Comparison of ENCODE assay signal across 12 cellular contexts in the genomic region with DNA sequence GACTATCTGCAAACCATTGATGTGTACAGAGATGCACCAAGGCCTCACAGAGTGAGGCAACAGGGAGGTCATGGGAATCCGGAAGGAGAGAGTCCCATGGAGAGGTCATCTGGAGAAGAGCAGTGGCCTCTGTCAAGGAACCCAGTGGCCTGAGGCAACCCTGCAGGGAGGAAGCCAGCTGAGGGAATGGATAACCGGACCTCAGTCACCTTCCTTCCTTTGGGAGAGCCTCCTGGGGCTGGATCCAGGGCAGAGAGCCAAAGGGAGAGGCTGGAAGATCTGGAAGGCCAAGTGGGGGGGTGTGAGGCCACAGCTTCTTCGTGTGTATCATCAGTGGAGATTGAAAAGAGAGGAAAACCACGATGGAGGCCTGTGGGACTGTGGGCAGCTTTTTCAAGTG. TPM values are rescaled to one million over a fixed set of nuclear protein-coding genes. Genes with fewer than 3 reads are reported as not detected.
DNase-seq lines count a peak whose midpoint lies in the region; ATAC-seq and TF ChIP-seq lines count a peak whose summit lies in the region.
"Had no signal": no experiment of that assay in that cellular context is flagged by ENCODE, and none has a peak within 500 bp of the region (broad histone marks: within the 10 kb centered on the region; RNA-seq: fewer than 3 reads in every experiment).

No MANE protein-coding gene starts in this region.

- no peaks in the 10 kb centered on the region for H3K9me3 Mint-ChIP-seq in effector memory CD8-positive, alpha-beta T cell
- H3K9me3 Mint-ChIP-seq: activated B cell treated with CpG ODN at 0.5 μM for 24 hours had no signal

- H3K9me3 ChIP-seq in DND-41 (ENCODE audit: insufficient read depth, low read length, severe bottlenecking) = no peaks in the 10 kb centered on the region
- no peaks in the 10 kb centered on the region for H3K9me3 ChIP-seq in Loucy (ENCODE audit: insufficient read depth, low read depth, low read length)
- no peaks in the 10 kb centered on the region for H3K9me3 ChIP-seq in neuronal stem cell (replicated peaks in 1 of 2; ENCODE audit: control insufficient read depth in 2 of 2, insufficient read depth in 1 of 2, low read depth in 1 of 2, low read length in 2 of 2)
- H3K9me3 ChIP-seq: Caco-2 had no signal

- no peak overlapping the region for H3K18ac ChIP-seq in neuronal stem cell (ENCODE audit: low read length)

- H3K27me3 ChIP-seq in DND-41 (ENCODE audit: insufficient read depth, low read length, poor library complexity) (no peaks in the 10 kb centered on the region), Loucy (ENCODE audit: insufficient read depth, low read length, poor library complexity, severe bottlenecking) (no peaks in the 10 kb centered on the region), neuronal stem cell (ENCODE audit: control insufficient read depth in 3 of 3, insufficient read depth in 3 of 3, low read depth in 1 of 3, low read length in 3 of 3) (peaks cover 0 to 3% (median 0%) of the 10 kb centered on the region in 3 experiments)

- H3K4me1 ChIP-seq in DND-41 (ENCODE audit: insufficient read depth, low read length) = peaks cover 64% of the 10 kb centered on the region
- peaks cover 38% of the 10 kb centered on the region for H3K4me1 ChIP-seq in Loucy (ENCODE audit: insufficient read depth, low read length, poor library complexity, severe bottlenecking)
- no peaks in the 10 kb centered on the region for H3K4me1 ChIP-seq in neuronal stem cell (ENCODE audit: control insufficient read depth in 2 of 2, insufficient read depth in 1 of 2, low read depth in 1 of 2, low read length in 2 of 2)
- H3K4me1 ChIP-seq: Caco-2 had no signal

- H3K9ac ChIP-seq in DND-41 (ENCODE audit: low read depth, low read length) = peak overlapping the region; percentile 77
- H3K9ac ChIP-seq in Loucy (ENCODE audit: low read depth, low read length, poor library complexity, severe bottlenecking) = peak overlapping the region; percentile 71
- H3K9ac ChIP-seq in neuronal stem cell (ENCODE audit: low read depth, low read length, poor library complexity) = no peak overlapping the region

- H3K23ac ChIP-seq in neuronal stem cell (ENCODE audit: low read depth, low read length, poor library complexity) = no peak overlapping the region

- no peaks in the 10 kb centered on the region for H4K20me1 ChIP-seq in DND-41 (ENCODE audit: insufficient read depth, low read length)
- H4K20me1 ChIP-seq in Loucy (ENCODE audit: insufficient read depth, low read length, poor library complexity, severe bottlenecking) = no peaks in the 10 kb centered on the region

- H4K8ac ChIP-seq in neuronal stem cell (ENCODE audit: low read depth, low read length) = no peak overlapping the region

- H3K36me3 ChIP-seq in DND-41 (ENCODE audit: insufficient read depth, low read length) = peaks cover 13% of the 10 kb centered on the region
- no peaks in the 10 kb centered on the region for H3K36me3 ChIP-seq in Loucy (ENCODE audit: insufficient read depth, low read length)
- H3K36me3 ChIP-seq in neuronal stem cell (replicated peaks in 1 of 2; ENCODE audit: control insufficient read depth in 2 of 2, insufficient read depth in 2 of 2, low read length in 2 of 2) = no peaks in the 10 kb centered on the region

- peak; percentile 67 for DNase-seq in DND-41
- DNase-seq in effector memory CD8-positive, alpha-beta T cell = no peak
- DNase-seq in neuronal stem cell (ENCODE audit: low spot score) = no peak
- DNase-seq in DMS53 treated with DMSO at 0.1 percent for 48 hours (lab: John Stamatoyannopoulos, UW; ENCODE audit: unreplicated experiment) = no peak
- DNase-seq in iPS-NIHi11 (ENCODE audit: low spot score) = no peak
- DNase-seq: activated B cell treated with CpG ODN at 0.5 μM for 24 hours, Caco-2, hypothalamus, NCI-H510A treated with DMSO at 0.1 percent for 48 hours, SHP77 treated with DMSO at 0.1 percent for 48 hours had no signal

- H4K91ac ChIP-seq in neuronal stem cell (ENCODE audit: low read depth, low read length, poor library complexity) = no peak overlapping the region

- H2BK12ac ChIP-seq in neuronal stem cell (ENCODE audit: low read length) = no peak overlapping the region

- H3K4me1 Mint-ChIP-seq in effector memory CD8-positive, alpha-beta T cell (ENCODE audit: low read depth in 2 of 2) = peaks cover 40 to 42% of the 10 kb centered on the region in 2 donors

- WGBS in neuronal stem cell (ENCODE audit: extremely low coverage in 2 of 2, insufficient read length in 2 of 2, insufficient replicate concordance in 1 of 2), 2 donors = no CpG with 5 or more reads among the region's 4 CpGs

- ATAC-seq in DND-41 (ENCODE audit: insufficient read depth, low read depth) (no peak), GM21447 (IDR thresholded peaks at IDR 0.05; ENCODE audit: unreplicated experiment) (no peak)
- ATAC-seq in effector memory CD8-positive, alpha-beta T cell (replicated peaks) = no peak

- H3K36me3 Mint-ChIP-seq in effector memory CD8-positive, alpha-beta T cell (ENCODE audit: insufficient read depth) = peaks cover 14% of the 10 kb centered on the region

- TF ChIP-seq CTCF in DND-41 (IDR thresholded peaks at IDR 0.05; ENCODE audit: borderline replicate concordance, extremely low read depth, low read length, poor library complexity, severe bottlenecking) (no peak), Loucy (conservative IDR thresholded peaks at IDR 0.05; ENCODE audit: low read length) (no peak)

- H2BK5ac ChIP-seq in neuronal stem cell (ENCODE audit: low read length) = no peak overlapping the region

- peaks cover 12% of the 10 kb centered on the region for H3F3A ChIP-seq in Loucy (ENCODE audit: low read depth)

- H3K4me2 ChIP-seq in DND-41 (ENCODE audit: insufficient read depth, low read length) (peak overlapping the region; percentile 70), Loucy (ENCODE audit: low read depth, low read length, poor library complexity, severe bottlenecking) (peak overlapping the region; percentile 68), neuronal stem cell (ENCODE audit: insufficient read depth, low read length, poor library complexity, severe bottlenecking) (no peak overlapping the region)

- H3K79me2 ChIP-seq in DND-41 (ENCODE audit: insufficient read depth, low read length) (peaks cover 62% of the 10 kb centered on the region), Loucy (ENCODE audit: insufficient read depth, low read length) (no peaks in the 10 kb centered on the region)

- H3K4me3 ChIP-seq in DND-41 (ENCODE audit: low read depth in 1 of 2, low read length in 2 of 2) (peak overlapping the region in 1 of 2 experiments; percentile 60; a peak in 2 of 4 replicates), Loucy (ENCODE audit: low read length, poor library complexity, severe bottlenecking) (peak overlapping the region; percentile 54), neuronal stem cell (ENCODE audit: low read length in 2 of 2) (no peak overlapping the region)

- no peak overlapping the region for H2BK15ac ChIP-seq in neuronal stem cell (ENCODE audit: low read length)

- H3K14ac ChIP-seq in neuronal stem cell (ENCODE audit: low read length) = no peak overlapping the region

- peak overlapping the region in 1 of 2 donors; percentile 67 for H3K27ac Mint-ChIP-seq in effector memory CD8-positive, alpha-beta T cell
- H3K27ac Mint-ChIP-seq: activated B cell treated with CpG ODN at 0.5 μM for 24 hours had no signal

- H3K79me1 ChIP-seq in neuronal stem cell (ENCODE audit: low read depth, low read length) = no peaks in the 10 kb centered on the region

- H3K9me2 ChIP-seq in Loucy (replicated peaks; ENCODE audit: low read depth, low read length) = no peaks in the 10 kb centered on the region

- H2AFZ ChIP-seq in DND-41 (ENCODE audit: low read depth, low read length) = no peak overlapping the region
- H2AFZ ChIP-seq in Loucy (ENCODE audit: low read length) = no peak overlapping the region
- H2AFZ ChIP-seq in neuronal stem cell (ENCODE audit: low read length) = peak overlapping the region; percentile 14

- H3K4ac ChIP-seq in neuronal stem cell (ENCODE audit: low read length) = no peak overlapping the region

- no peak overlapping the region for H2AK5ac ChIP-seq in neuronal stem cell (ENCODE audit: low read depth, low read length)

- H3K27ac ChIP-seq in DND-41 (ENCODE audit: low read length) = peak overlapping the region; percentile 96
- no peak overlapping the region for H3K27ac ChIP-seq in neuronal stem cell (replicated peaks; ENCODE audit: low read length)

- no peak overlapping the region for H2BK120ac ChIP-seq in neuronal stem cell (ENCODE audit: low read depth, low read length)

- no peaks in the 10 kb centered on the region for H3K27me3 Mint-ChIP-seq in effector memory CD8-positive, alpha-beta T cell
- H3K27me3 Mint-ChIP-seq: activated B cell treated with CpG ODN at 0.5 μM for 24 hours had no signal

- peak overlapping the region; percentile 66 to 73 for H3K4me3 Mint-ChIP-seq in effector memory CD8-positive, alpha-beta T cell
- H3K4me3 Mint-ChIP-seq: activated B cell treated with CpG ODN at 0.5 μM for 24 hours had no signal

RNA-seq across cellular contexts. Expression of gene CD38, which starts 24.3 kb away (rescaled TPM):
- 0.11 TPM for polyA plus RNA-seq in neuronal stem cell (2013, experiment 1 of 2)
- polyA plus RNA-seq in neuronal stem cell (2013, experiment 2 of 2) = 0.15 TPM

RNA-seq across cellular contexts. Expression of gene BST1, which starts 50.9 kb away (rescaled TPM):
- 1.1 TPM for polyA plus RNA-seq in neuronal stem cell (2013, experiment 1 of 2)
- polyA plus RNA-seq in neuronal stem cell (2013, experiment 2 of 2) = 1.2 TPM
